Comparison of ENCODE assay signal across 22 cellular contexts in genomic region chr9:80790764-80791163, GRCh38.
DNase-seq lines count a peak whose midpoint lies in the region; ATAC-seq, FAIRE-seq and TF ChIP-seq lines count a peak whose summit lies in the region.
"Had no signal": no experiment of that assay in that cellular context is flagged by ENCODE, and none has a peak within 500 bp of the region (broad histone marks: within the 10 kb centered on the region; RNA-seq: fewer than 3 reads in every experiment).

No MANE protein-coding gene starts in this region.

- H3K4me3 Mint-ChIP-seq in mesothelial cell of epicardium = no peak overlapping the region
- H3K4me3 Mint-ChIP-seq: CD14-positive monocyte; CD4-positive, alpha-beta memory T cell; CD4-positive, CD25-positive, alpha-beta regulatory T cell; CD8-positive, alpha-beta memory T cell had no signal

- no peaks in the 10 kb centered on the region; a peak in 1 of 22 replicates for H3K9me3 ChIP-seq in BLaER1 treated with 17β-estradiol and CSF1 and Interleukin-3, amounts not matched to agents 10 nM and 100 nM (replicated peaks in 1 of 11)
- H3K9me3 ChIP-seq in Loucy (ENCODE audit: insufficient read depth, low read depth, low read length) (no peaks in the 10 kb centered on the region), MM.1S (replicated peaks; ENCODE audit: insufficient read depth, low read length) (no peaks in the 10 kb centered on the region)
- H3K9me3 ChIP-seq: BE2C had no signal

- no peaks in the 10 kb centered on the region for H3K27me3 ChIP-seq in BLaER1 treated with 17β-estradiol and CSF1 and Interleukin-3, amounts not matched to agents 10 nM and 100 nM
- no peaks in the 10 kb centered on the region for H3K27me3 ChIP-seq in Loucy (ENCODE audit: insufficient read depth, low read length, poor library complexity, severe bottlenecking)
- H3K27me3 ChIP-seq in MM.1S (replicated peaks; ENCODE audit: insufficient read depth, low read length) = no peaks in the 10 kb centered on the region
- H3K27me3 ChIP-seq: BE2C had no signal

- peak overlapping the region; percentile 4 for H3K27ac Mint-ChIP-seq in mesothelial cell of epicardium
- H3K27ac Mint-ChIP-seq: CD14-positive monocyte; CD4-positive, alpha-beta memory T cell; CD4-positive, CD25-positive, alpha-beta regulatory T cell; CD8-positive, alpha-beta memory T cell had no signal

- H3K9me2 ChIP-seq in Loucy (replicated peaks; ENCODE audit: low read depth, low read length) (no peaks in the 10 kb centered on the region), MM.1S (replicated peaks; ENCODE audit: insufficient read depth, low read length) (no peaks in the 10 kb centered on the region)

- no peak for FAIRE-seq in D721Med (lab: Jason Lieb, UNC)
- FAIRE-seq: GM12892, GM18507, GM19239 had no signal

- peaks cover 30% of the 10 kb centered on the region for H3K4me1 Mint-ChIP-seq in mesothelial cell of epicardium
- H3K4me1 Mint-ChIP-seq: CD14-positive monocyte; CD4-positive, alpha-beta memory T cell; CD4-positive, CD25-positive, alpha-beta regulatory T cell; CD8-positive, alpha-beta memory T cell had no signal

- intact Hi-C loops in left colon (cut with DNase I, micrococcal nuclease) = no loop called here

- H3K4me1 ChIP-seq in BLaER1 treated with 17β-estradiol and CSF1 and Interleukin-3, amounts not matched to agents 10 nM and 100 nM = peaks cover 0 to 35% (median 11%) of the 10 kb centered on the region in 10 experiments; a peak in 9 of 20 replicates
- H3K4me1 ChIP-seq in Loucy (ENCODE audit: insufficient read depth, low read length, poor library complexity, severe bottlenecking) (peaks cover 15% of the 10 kb centered on the region), MM.1S (ENCODE audit: low read length) (no peaks in the 10 kb centered on the region)
- H3K4me1 ChIP-seq: BE2C had no signal

- H3K27ac ChIP-seq in BLaER1 treated with 17β-estradiol and CSF1 and Interleukin-3, amounts not matched to agents 10 nM and 100 nM = no peak overlapping the region
- H3K27ac ChIP-seq in MM.1S (ENCODE audit: low read length) = no peak overlapping the region

- TF ChIP-seq CTCF in Loucy (conservative IDR thresholded peaks at IDR 0.05; ENCODE audit: low read length) = no peak
- no peak for TF ChIP-seq CTCF in mesothelial cell of epicardium (IDR thresholded peaks at IDR 0.05; ENCODE audit: unreplicated experiment)
- no peak for TF ChIP-seq CTCF in D721Med (IDR thresholded peaks at IDR 0.05; ENCODE audit: insufficient read depth, missing control alignments)
- TF ChIP-seq CTCF in MM.1S (IDR thresholded peaks at IDR 0.05; ENCODE audit: low read length) = no peak

- H3K4me2 ChIP-seq in BLaER1 treated with 17β-estradiol and CSF1 and Interleukin-3, amounts not matched to agents 10 nM and 100 nM = peak overlapping the region in 7 of 11 experiments; percentile 32 to 67 (median 42); a peak in 11 of 22 replicates
- H3K4me2 ChIP-seq in Loucy (ENCODE audit: low read depth, low read length, poor library complexity, severe bottlenecking) = no peak overlapping the region
- no peak overlapping the region for H3K4me2 ChIP-seq in MM.1S (ENCODE audit: low read depth, low read length)

- no peak overlapping the region for H3K9ac ChIP-seq in BLaER1 treated with 17β-estradiol and CSF1 and Interleukin-3, amounts not matched to agents 10 nM and 100 nM
- H3K9ac ChIP-seq in Loucy (ENCODE audit: low read depth, low read length, poor library complexity, severe bottlenecking) = no peak overlapping the region
- no peak overlapping the region for H3K9ac ChIP-seq in MM.1S (ENCODE audit: low read length)

- ATAC-seq in GM21786 (IDR thresholded peaks at IDR 0.05; ENCODE audit: unreplicated experiment) = peak; percentile 51
- ATAC-seq in left colon = no peak

- 0 out of 2 replicates have a peak overlapping the region, but pooled peaks have one; percentile 23 for H2AFZ ChIP-seq in Loucy (ENCODE audit: low read length)
- H2AFZ ChIP-seq in MM.1S (ENCODE audit: low read length) = no peak overlapping the region

- no peaks in the 10 kb centered on the region for H3K36me3 ChIP-seq in BLaER1 treated with 17β-estradiol and CSF1 and Interleukin-3, amounts not matched to agents 10 nM and 100 nM
- H3K36me3 ChIP-seq in Loucy (ENCODE audit: insufficient read depth, low read length) (no peaks in the 10 kb centered on the region), MM.1S (replicated peaks; ENCODE audit: insufficient read depth, low read length) (no peaks in the 10 kb centered on the region)
- H3K36me3 ChIP-seq: BE2C had no signal

- H3K4me3 ChIP-seq in BLaER1 treated with 17β-estradiol and CSF1 and Interleukin-3, amounts not matched to agents 10 nM and 100 nM = no peak overlapping the region
- no peak overlapping the region for H3K4me3 ChIP-seq in Loucy (ENCODE audit: low read length, poor library complexity, severe bottlenecking)
- no peak overlapping the region for H3K4me3 ChIP-seq in MM.1S (ENCODE audit: low read length)

- H3F3A ChIP-seq in Loucy (ENCODE audit: low read depth) (peaks cover 3% of the 10 kb centered on the region; the same call in 1 of the 2 replicates), MM.1S (ENCODE audit: insufficient read depth, low read length) (no peaks in the 10 kb centered on the region)

- no peaks in the 10 kb centered on the region for H3K79me2 ChIP-seq in Loucy (ENCODE audit: insufficient read depth, low read length)
- H3K79me2 ChIP-seq in MM.1S (ENCODE audit: low read length) = no peaks in the 10 kb centered on the region

- DNase-seq in mesothelial cell of epicardium (ENCODE audit: low spot score in 2 of 2, unreplicated experiment in 2 of 2) (no peak), D721Med (ENCODE audit: insufficient read length, low spot score) (no peak), foreskin melanocyte (no peak), left colon (no peak), MM.1S (no peak)
- DNase-seq: 8988T; ACHN; BE2C; C1 segment of cervical spinal cord; CD4-positive, alpha-beta memory T cell; CD4-positive, CD25-positive, alpha-beta regulatory T cell; CD8-positive, alpha-beta memory T cell; COR-L47; DMS79 treated with DMSO at 0.1 percent for 48 hours; GF-D8 had no signal

- peaks cover 11% of the 10 kb centered on the region for H3K9me3 Mint-ChIP-seq in mesothelial cell of epicardium

- H4K20me1 ChIP-seq in BLaER1 treated with 17β-estradiol and CSF1 and Interleukin-3, amounts not matched to agents 10 nM and 100 nM = no peaks in the 10 kb centered on the region
- H4K20me1 ChIP-seq in Loucy (ENCODE audit: insufficient read depth, low read length, poor library complexity, severe bottlenecking) (no peaks in the 10 kb centered on the region), MM.1S (ENCODE audit: insufficient read depth, low read length) (no peaks in the 10 kb centered on the region)

- H3K27me3 Mint-ChIP-seq in mesothelial cell of epicardium (ENCODE audit: low read depth) = no peaks in the 10 kb centered on the region
- H3K27me3 Mint-ChIP-seq: CD4-positive, alpha-beta memory T cell; CD4-positive, CD25-positive, alpha-beta regulatory T cell; CD8-positive, alpha-beta memory T cell had no signal

- peaks cover 2% of the 10 kb centered on the region for H3K36me3 Mint-ChIP-seq in mesothelial cell of epicardium
- H3K36me3 Mint-ChIP-seq: CD14-positive monocyte; CD4-positive, alpha-beta memory T cell; CD4-positive, CD25-positive, alpha-beta regulatory T cell; CD8-positive, alpha-beta memory T cell had no signal

Comparison
In these comparisons a context has a peak if more than half of its experiments do, and no peak if none do; other contexts are left out.
1. H3K4me2 ChIP-seq: peak in BLaER1 treated with 17β-estradiol and CSF1 and Interleukin-3, amounts not matched to agents 10 nM and 100 nM (7 of 11); none in Loucy (single experiment) and MM.1S (single experiment).